Comparison of ENCODE assay signal across 1 cellular context in genomic region chr15:98692213-98692612, GRCh38.
TF ChIP-seq lines count a peak whose summit lies in the region.

No MANE protein-coding gene starts in this region.

TF ChIP-seq in HepG2, 621 proteins besides CTCF, POLR2A, EP300 and RAD21 (continued from another document and continues in another):
- peak; percentile 87 for TF ChIP-seq ZNF362 (CRISPR knock-in tag; IDR thresholded peaks at IDR 0.05; ENCODE audit: borderline replicate concordance)
- TF ChIP-seq ZNF331 (CRISPR knock-in tag; IDR thresholded peaks at IDR 0.05): peak; percentile 47; the same call in 1 of the 2 replicates
- TF ChIP-seq ZNF597 (CRISPR knock-in tag; IDR thresholded peaks at IDR 0.05): no peak
- TF ChIP-seq MIER3 (CRISPR knock-in tag; IDR thresholded peaks at IDR 0.05; ENCODE audit: borderline replicate concordance): 0 out of 2 replicates have a peak, but pooled peaks have one; percentile 68
- peak; percentile 97 for TF ChIP-seq TEAD3 (CRISPR knock-in tag; optimal IDR thresholded peaks at IDR 0.05; ENCODE audit: borderline replicate concordance)
- no peak for TF ChIP-seq SNAI1 (CRISPR knock-in tag; IDR thresholded peaks at IDR 0.05; ENCODE audit: borderline replicate concordance)
- TF ChIP-seq ZNF260 (CRISPR knock-in tag; IDR thresholded peaks at IDR 0.05; ENCODE audit: borderline replicate concordance, low read depth): no peak
- TF ChIP-seq ATF3 (CRISPR knock-in tag; IDR thresholded peaks at IDR 0.05): peak; percentile 89
- TF ChIP-seq ZBTB20 (CRISPR knock-in tag; IDR thresholded peaks at IDR 0.05; ENCODE audit: borderline replicate concordance, low read depth): no peak
- TF ChIP-seq KLF6 (CRISPR knock-in tag; IDR thresholded peaks at IDR 0.05): no peak
- peak; percentile 75; the same call in 1 of the 2 replicates for TF ChIP-seq ZGPAT (CRISPR knock-in tag; IDR thresholded peaks at IDR 0.05)
- no peak for TF ChIP-seq ZNF484 (CRISPR knock-in tag; IDR thresholded peaks at IDR 0.05; ENCODE audit: borderline replicate concordance, low read depth)
- no peak for TF ChIP-seq BORCS8-MEF2B (CRISPR knock-in tag; IDR thresholded peaks at IDR 0.05)
- TF ChIP-seq ZNF451 (CRISPR knock-in tag; IDR thresholded peaks at IDR 0.05): no peak
- peak; percentile 53; the same call in 1 of the 2 replicates for TF ChIP-seq MIXL1 (CRISPR knock-in tag; IDR thresholded peaks at IDR 0.05)
- TF ChIP-seq FOXK1 (CRISPR knock-in tag; IDR thresholded peaks at IDR 0.05; ENCODE audit: borderline replicate concordance, low read depth): peak; percentile 64
- TF ChIP-seq ZBTB8A (CRISPR knock-in tag; IDR thresholded peaks at IDR 0.05; ENCODE audit: borderline replicate concordance, low read depth): no peak
- peak; percentile 93 for TF ChIP-seq BCL6 (CRISPR knock-in tag; IDR thresholded peaks at IDR 0.05)
- no peak for TF ChIP-seq ZNF639 (CRISPR knock-in tag; conservative IDR thresholded peaks at IDR 0.05)
- no peak for TF ChIP-seq YEATS2 (CRISPR knock-in tag; IDR thresholded peaks at IDR 0.05; ENCODE audit: borderline replicate concordance)
- no peak for TF ChIP-seq XRCC5 (optimal IDR thresholded peaks at IDR 0.05; ENCODE audit: low read length)
- no peak for TF ChIP-seq ZNF660 (CRISPR knock-in tag; IDR thresholded peaks at IDR 0.05; ENCODE audit: borderline replicate concordance, low read depth)
- no peak for TF ChIP-seq POLR2AphosphoS2 (IDR thresholded peaks at IDR 0.05; ENCODE audit: low read depth, low read length)
- TF ChIP-seq KDM6A (CRISPR knock-in tag; IDR thresholded peaks at IDR 0.05; ENCODE audit: low read depth): peak; percentile 59; the same call in 1 of the 2 replicates
- no peak for TF ChIP-seq SP140L (CRISPR knock-in tag; IDR thresholded peaks at IDR 0.05; ENCODE audit: borderline replicate concordance)
- no peak for TF ChIP-seq ZNF205 (CRISPR knock-in tag; IDR thresholded peaks at IDR 0.05)
- TF ChIP-seq ZNF770 (CRISPR knock-in tag; IDR thresholded peaks at IDR 0.05): peak; percentile 83
- no peak for TF ChIP-seq ZNF704 (CRISPR knock-in tag; IDR thresholded peaks at IDR 0.05; ENCODE audit: borderline replicate concordance)
- TF ChIP-seq ZNF101 (CRISPR knock-in tag; IDR thresholded peaks at IDR 0.05; ENCODE audit: borderline replicate concordance, low read depth): no peak
- no peak for TF ChIP-seq POLR2G (IDR thresholded peaks at IDR 0.05; ENCODE audit: low read depth, low read length)
- no peak for TF ChIP-seq SIN3B (IDR thresholded peaks at IDR 0.05; ENCODE audit: low read length)
- TF ChIP-seq ETV5 (CRISPR knock-in tag; IDR thresholded peaks at IDR 0.05; ENCODE audit: borderline replicate concordance): no peak
- peak; percentile 56; the same call in 1 of the 2 replicates for TF ChIP-seq RXRA (CRISPR knock-in tag; IDR thresholded peaks at IDR 0.05)
- TF ChIP-seq NPAS2 (CRISPR knock-in tag; IDR thresholded peaks at IDR 0.05; ENCODE audit: borderline replicate concordance): no peak
- TF ChIP-seq ZNF790 (CRISPR knock-in tag; IDR thresholded peaks at IDR 0.05; ENCODE audit: borderline replicate concordance): no peak
- TF ChIP-seq ARID2 (CRISPR knock-in tag; IDR thresholded peaks at IDR 0.05; ENCODE audit: borderline replicate concordance): no peak
- no peak for TF ChIP-seq MTA3 (CRISPR knock-in tag; IDR thresholded peaks at IDR 0.05)
- TF ChIP-seq PRMT3 (CRISPR knock-in tag; IDR thresholded peaks at IDR 0.05; ENCODE audit: borderline replicate concordance, low read depth): 0 out of 2 replicates have a peak, but pooled peaks have one; percentile 28
- no peak for TF ChIP-seq TOPORS (CRISPR knock-in tag; IDR thresholded peaks at IDR 0.05)
- no peak for TF ChIP-seq UBTF (CRISPR knock-in tag; IDR thresholded peaks at IDR 0.05)
- peak; percentile 28; the same call in 1 of the 2 replicates for TF ChIP-seq CEBPB (IDR thresholded peaks at IDR 0.05; ENCODE audit: borderline replicate concordance, low read depth, low read length)
- TF ChIP-seq HINFP (CRISPR knock-in tag; IDR thresholded peaks at IDR 0.05; ENCODE audit: low read depth): no peak
- TF ChIP-seq HIC2 (CRISPR knock-in tag; IDR thresholded peaks at IDR 0.05; ENCODE audit: low read depth): no peak; the same call in 1 of the 2 replicates
- no peak for TF ChIP-seq EHMT2 (IDR thresholded peaks at IDR 0.05; ENCODE audit: borderline replicate concordance, low read depth, low read length)
- no peak for TF ChIP-seq ZNF772 (CRISPR knock-in tag; IDR thresholded peaks at IDR 0.05)
- peak; percentile 39; the same call in 1 of the 2 replicates for TF ChIP-seq KAT8 (CRISPR knock-in tag; IDR thresholded peaks at IDR 0.05)
- TF ChIP-seq CBX2 (IDR thresholded peaks at IDR 0.05; ENCODE audit: low read depth, low read length): no peak
- no peak for TF ChIP-seq CBX2 (CRISPR knock-in tag; IDR thresholded peaks at IDR 0.05; ENCODE audit: low read depth)
- 0 out of 2 replicates have a peak, but pooled peaks have one; percentile 23 for TF ChIP-seq GABPB1 (CRISPR knock-in tag; IDR thresholded peaks at IDR 0.05)
- TF ChIP-seq NFIC (IDR thresholded peaks at IDR 0.05; ENCODE audit: low read length): no peak
- peak; percentile 53; the same call in 1 of the 2 replicates for TF ChIP-seq THAP11 (CRISPR knock-in tag; IDR thresholded peaks at IDR 0.05)
- TF ChIP-seq HNF4A (CRISPR knock-in tag; IDR thresholded peaks at IDR 0.05): peak; percentile 90
- no peak for TF ChIP-seq MYPOP (CRISPR knock-in tag; IDR thresholded peaks at IDR 0.05)
- no peak; the same call in 1 of the 2 replicates for TF ChIP-seq ESRRA (CRISPR knock-in tag; IDR thresholded peaks at IDR 0.05; ENCODE audit: low read depth)
- TF ChIP-seq ZFP36L2 (CRISPR knock-in tag; IDR thresholded peaks at IDR 0.05): no peak
- no peak for TF ChIP-seq ZIK1 (CRISPR knock-in tag; IDR thresholded peaks at IDR 0.05; ENCODE audit: borderline replicate concordance, low read depth)
